ENCODE assay signal across 1 cellular context in the genomic region with DNA sequence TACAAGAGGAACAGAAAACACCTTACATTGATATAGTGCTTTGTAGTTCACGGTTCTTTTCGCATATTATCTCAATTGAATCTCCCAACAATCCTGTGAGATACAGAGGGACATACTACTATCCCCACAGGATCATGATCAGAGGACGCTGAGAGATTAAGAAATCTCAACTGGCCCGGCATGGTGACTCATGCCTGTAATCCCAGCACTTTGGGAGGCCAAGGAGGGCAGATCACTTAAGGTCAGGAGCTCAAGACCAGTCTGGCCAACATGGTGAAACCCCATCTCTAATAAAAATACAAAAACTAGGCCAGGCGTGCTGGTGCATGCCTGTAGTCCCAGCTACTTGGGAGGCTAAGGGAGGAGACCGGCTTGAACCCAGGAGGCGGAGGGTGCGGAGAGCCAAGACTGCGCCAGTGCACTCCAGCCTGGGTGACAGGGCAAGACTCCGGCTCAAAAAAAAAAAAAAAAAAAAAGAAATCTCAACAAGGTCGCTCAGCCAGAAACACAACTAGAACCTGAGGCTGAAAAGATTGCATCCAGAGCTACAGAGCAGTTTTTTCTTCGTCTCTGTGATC.
TF ChIP-seq lines count a peak whose summit lies in the region.

No MANE protein-coding gene starts in this region.

TF ChIP-seq in K562, 482 proteins besides CTCF, POLR2A, EP300 and RAD21 (continued from another document):
- TF ChIP-seq, protein P1, sequence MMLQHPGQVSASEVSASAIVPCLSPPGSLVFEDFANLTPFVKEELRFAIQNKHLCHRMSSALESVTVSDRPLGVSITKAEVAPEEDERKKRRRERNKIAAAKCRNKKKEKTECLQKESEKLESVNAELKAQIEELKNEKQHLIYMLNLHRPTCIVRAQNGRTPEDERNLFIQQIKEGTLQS (IDR thresholded peaks at IDR 0.05), result peak; percentile 88
- TF ChIP-seq, protein P1 (CRISPR knock-in tag; conservative IDR thresholded peaks at IDR 0.05), result no peak
- TF ChIP-seq RCOR1 (IDR thresholded peaks at IDR 0.05; ENCODE audit: borderline replicate concordance in 1 of 2, low read depth in 2 of 2, low read length in 2 of 2) (peak in 1 of 2 experiments; percentile 87; a peak in 2 of 4 replicates), HDAC2 (IDR thresholded peaks at IDR 0.05) (peak; percentile 75; the same call in 1 of the 2 replicates), GABPB2 (CRISPR knock-in tag; conservative IDR thresholded peaks at IDR 0.05) (no peak), SMARCC2 (IDR thresholded peaks at IDR 0.05; ENCODE audit: low read depth) (peak; percentile 46; the same call in 1 of the 2 replicates)
- TF ChIP-seq, protein P2, sequence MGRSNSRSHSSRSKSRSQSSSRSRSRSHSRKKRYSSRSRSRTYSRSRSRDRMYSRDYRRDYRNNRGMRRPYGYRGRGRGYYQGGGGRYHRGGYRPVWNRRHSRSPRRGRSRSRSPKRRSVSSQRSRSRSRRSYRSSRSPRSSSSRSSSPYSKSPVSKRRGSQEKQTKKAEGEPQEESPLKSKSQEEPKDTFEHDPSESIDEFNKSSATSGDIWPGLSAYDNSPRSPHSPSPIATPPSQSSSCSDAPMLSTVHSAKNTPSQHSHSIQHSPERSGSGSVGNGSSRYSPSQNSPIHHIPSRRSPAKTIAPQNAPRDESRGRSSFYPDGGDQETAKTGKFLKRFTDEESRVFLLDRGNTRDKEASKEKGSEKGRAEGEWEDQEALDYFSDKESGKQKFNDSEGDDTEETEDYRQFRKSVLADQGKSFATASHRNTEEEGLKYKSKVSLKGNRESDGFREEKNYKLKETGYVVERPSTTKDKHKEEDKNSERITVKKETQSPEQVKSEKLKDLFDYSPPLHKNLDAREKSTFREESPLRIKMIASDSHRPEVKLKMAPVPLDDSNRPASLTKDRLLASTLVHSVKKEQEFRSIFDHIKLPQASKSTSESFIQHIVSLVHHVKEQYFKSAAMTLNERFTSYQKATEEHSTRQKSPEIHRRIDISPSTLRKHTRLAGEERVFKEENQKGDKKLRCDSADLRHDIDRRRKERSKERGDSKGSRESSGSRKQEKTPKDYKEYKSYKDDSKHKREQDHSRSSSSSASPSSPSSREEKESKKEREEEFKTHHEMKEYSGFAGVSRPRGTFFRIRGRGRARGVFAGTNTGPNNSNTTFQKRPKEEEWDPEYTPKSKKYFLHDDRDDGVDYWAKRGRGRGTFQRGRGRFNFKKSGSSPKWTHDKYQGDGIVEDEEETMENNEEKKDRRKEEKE (IDR thresholded peaks at IDR 0.05; ENCODE audit: borderline replicate concordance in 1 of 2, control insufficient read depth in 1 of 2, low read depth in 2 of 2, low read length in 1 of 2), result no peak
TF ChIP-seq in K562: peak in this region for 23.
